Comparison of ENCODE assay signal across 1 cellular context in the genomic region with DNA sequence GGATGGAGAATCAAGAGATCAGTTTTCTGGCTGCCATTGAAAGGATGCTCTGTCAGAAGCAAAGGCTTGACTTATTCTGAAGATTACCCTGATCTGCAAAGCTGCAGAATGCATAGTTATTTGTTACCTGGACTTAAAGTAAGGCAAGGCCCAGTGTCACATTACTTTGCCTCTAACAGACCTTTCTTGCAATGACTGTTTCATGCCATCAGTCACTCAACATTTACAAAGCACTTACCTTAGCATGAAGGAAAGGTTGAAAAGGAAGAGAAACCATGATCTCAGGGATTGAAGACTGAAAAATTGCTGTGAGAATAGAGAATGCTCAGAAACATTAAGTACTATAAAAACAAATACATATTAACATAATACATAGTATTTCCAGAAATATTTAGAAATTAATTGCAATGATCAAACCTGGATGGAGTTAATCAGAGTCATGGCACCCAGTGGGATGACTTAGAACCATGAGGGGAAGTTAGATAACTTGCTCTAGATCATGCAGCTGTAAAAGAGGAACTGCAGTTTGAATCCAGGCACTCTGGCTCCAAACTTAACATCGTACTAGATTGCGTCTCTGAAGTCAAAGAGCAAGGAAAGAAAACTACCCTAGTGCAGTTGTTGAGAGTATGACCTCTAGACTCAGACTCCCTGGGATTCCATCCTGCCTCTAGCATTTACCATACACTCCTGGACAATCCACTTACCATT.
TF ChIP-seq lines count a peak whose summit lies in the region.

No MANE protein-coding gene starts in this region.

TF ChIP-seq in GM12878, 131 proteins besides CTCF, POLR2A, EP300 and RAD21 (continued from another document):
- TF ChIP-seq, protein P1, sequence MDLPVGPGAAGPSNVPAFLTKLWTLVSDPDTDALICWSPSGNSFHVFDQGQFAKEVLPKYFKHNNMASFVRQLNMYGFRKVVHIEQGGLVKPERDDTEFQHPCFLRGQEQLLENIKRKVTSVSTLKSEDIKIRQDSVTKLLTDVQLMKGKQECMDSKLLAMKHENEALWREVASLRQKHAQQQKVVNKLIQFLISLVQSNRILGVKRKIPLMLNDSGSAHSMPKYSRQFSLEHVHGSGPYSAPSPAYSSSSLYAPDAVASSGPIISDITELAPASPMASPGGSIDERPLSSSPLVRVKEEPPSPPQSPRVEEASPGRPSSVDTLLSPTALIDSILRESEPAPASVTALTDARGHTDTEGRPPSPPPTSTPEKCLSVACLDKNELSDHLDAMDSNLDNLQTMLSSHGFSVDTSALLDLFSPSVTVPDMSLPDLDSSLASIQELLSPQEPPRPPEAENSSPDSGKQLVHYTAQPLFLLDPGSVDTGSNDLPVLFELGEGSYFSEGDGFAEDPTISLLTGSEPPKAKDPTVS (IDR thresholded peaks at IDR 0.05; ENCODE audit: low read depth, low read length), result no peak
- no peak for TF ChIP-seq ZNF217 (IDR thresholded peaks at IDR 0.05)
- peak; percentile 16; the same call in 1 of the 2 replicates for TF ChIP-seq TCF7 (IDR thresholded peaks at IDR 0.05; ENCODE audit: borderline replicate concordance)
- TF ChIP-seq LARP7 (IDR thresholded peaks at IDR 0.05), result no peak
- TF ChIP-seq, protein P2, sequence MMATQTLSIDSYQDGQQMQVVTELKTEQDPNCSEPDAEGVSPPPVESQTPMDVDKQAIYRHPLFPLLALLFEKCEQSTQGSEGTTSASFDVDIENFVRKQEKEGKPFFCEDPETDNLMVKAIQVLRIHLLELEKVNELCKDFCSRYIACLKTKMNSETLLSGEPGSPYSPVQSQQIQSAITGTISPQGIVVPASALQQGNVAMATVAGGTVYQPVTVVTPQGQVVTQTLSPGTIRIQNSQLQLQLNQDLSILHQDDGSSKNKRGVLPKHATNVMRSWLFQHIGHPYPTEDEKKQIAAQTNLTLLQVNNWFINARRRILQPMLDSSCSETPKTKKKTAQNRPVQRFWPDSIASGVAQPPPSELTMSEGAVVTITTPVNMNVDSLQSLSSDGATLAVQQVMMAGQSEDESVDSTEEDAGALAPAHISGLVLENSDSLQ (IDR thresholded peaks at IDR 0.05), result peak; percentile 84
- TF ChIP-seq DPF2 (IDR thresholded peaks at IDR 0.05), result no peak
- TF ChIP-seq MTA3 (IDR thresholded peaks at IDR 0.05; ENCODE audit: borderline replicate concordance, low read length), result no peak
- TF ChIP-seq, protein P3, sequence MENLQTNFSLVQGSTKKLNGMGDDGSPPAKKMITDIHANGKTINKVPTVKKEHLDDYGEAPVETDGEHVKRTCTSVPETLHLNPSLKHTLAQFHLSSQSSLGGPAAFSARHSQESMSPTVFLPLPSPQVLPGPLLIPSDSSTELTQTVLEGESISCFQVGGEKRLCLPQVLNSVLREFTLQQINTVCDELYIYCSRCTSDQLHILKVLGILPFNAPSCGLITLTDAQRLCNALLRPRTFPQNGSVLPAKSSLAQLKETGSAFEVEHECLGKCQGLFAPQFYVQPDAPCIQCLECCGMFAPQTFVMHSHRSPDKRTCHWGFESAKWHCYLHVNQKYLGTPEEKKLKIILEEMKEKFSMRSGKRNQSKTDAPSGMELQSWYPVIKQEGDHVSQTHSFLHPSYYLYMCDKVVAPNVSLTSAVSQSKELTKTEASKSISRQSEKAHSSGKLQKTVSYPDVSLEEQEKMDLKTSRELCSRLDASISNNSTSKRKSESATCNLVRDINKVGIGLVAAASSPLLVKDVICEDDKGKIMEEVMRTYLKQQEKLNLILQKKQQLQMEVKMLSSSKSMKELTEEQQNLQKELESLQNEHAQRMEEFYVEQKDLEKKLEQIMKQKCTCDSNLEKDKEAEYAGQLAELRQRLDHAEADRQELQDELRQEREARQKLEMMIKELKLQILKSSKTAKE (IDR thresholded peaks at IDR 0.05; ENCODE audit: low read depth, poor library complexity, severe bottlenecking), result no peak
- no peak for TF ChIP-seq CREM (IDR thresholded peaks at IDR 0.05; ENCODE audit: low read depth)
- no peak for TF ChIP-seq TBL1XR1 (IDR thresholded peaks at IDR 0.05; ENCODE audit: low read depth, low read length)
- no peak for TF ChIP-seq RAD51 (IDR thresholded peaks at IDR 0.05)
- no peak for TF ChIP-seq NFYA (IDR thresholded peaks at IDR 0.05; ENCODE audit: borderline replicate concordance, low read depth, low read length)
- TF ChIP-seq, protein P4, sequence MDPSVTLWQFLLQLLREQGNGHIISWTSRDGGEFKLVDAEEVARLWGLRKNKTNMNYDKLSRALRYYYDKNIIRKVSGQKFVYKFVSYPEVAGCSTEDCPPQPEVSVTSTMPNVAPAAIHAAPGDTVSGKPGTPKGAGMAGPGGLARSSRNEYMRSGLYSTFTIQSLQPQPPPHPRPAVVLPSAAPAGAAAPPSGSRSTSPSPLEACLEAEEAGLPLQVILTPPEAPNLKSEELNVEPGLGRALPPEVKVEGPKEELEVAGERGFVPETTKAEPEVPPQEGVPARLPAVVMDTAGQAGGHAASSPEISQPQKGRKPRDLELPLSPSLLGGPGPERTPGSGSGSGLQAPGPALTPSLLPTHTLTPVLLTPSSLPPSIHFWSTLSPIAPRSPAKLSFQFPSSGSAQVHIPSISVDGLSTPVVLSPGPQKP (IDR thresholded peaks at IDR 0.05; ENCODE audit: low read depth, low read length), result no peak
- TF ChIP-seq RUNX3 (IDR thresholded peaks at IDR 0.05; ENCODE audit: low read length), result no peak
- no peak for TF ChIP-seq GABPA (IDR thresholded peaks at IDR 0.05; ENCODE audit: low read depth)
- TF ChIP-seq SREBF1 (IDR thresholded peaks at IDR 0.05; ENCODE audit: low read length), result no peak
- TF ChIP-seq ETV6 (conservative IDR thresholded peaks at IDR 0.05 in 1 of 2, IDR thresholded peaks at IDR 0.05 in 1 of 2; ENCODE audit: borderline replicate concordance in 1 of 2, low read depth in 1 of 2), result 0 out of 4 replicates have a peak, but pooled peaks of 1 of the 2 experiments have one; percentile 5
- TF ChIP-seq POLR2AphosphoS5 (IDR thresholded peaks at IDR 0.05; ENCODE audit: low read length), result no peak
- TF ChIP-seq, protein P5, sequence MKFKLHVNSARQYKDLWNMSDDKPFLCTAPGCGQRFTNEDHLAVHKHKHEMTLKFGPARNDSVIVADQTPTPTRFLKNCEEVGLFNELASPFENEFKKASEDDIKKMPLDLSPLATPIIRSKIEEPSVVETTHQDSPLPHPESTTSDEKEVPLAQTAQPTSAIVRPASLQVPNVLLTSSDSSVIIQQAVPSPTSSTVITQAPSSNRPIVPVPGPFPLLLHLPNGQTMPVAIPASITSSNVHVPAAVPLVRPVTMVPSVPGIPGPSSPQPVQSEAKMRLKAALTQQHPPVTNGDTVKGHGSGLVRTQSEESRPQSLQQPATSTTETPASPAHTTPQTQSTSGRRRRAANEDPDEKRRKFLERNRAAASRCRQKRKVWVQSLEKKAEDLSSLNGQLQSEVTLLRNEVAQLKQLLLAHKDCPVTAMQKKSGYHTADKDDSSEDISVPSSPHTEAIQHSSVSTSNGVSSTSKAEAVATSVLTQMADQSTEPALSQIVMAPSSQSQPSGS (IDR thresholded peaks at IDR 0.05; ENCODE audit: low read length), result no peak
- peak; percentile 96 for TF ChIP-seq SPI1 (IDR thresholded peaks at IDR 0.05; ENCODE audit: borderline replicate concordance, insufficient read depth, low read depth, low read length)
TF ChIP-seq in GM12878: peak in this region for 6.
